Comparison of ENCODE assay signal across 12 cellular contexts in genomic region chr10:30818010-30818660, GRCh38.
DNase-seq lines count a peak whose midpoint lies in the region; ATAC-seq, FAIRE-seq and TF ChIP-seq lines count a peak whose summit lies in the region.
"Had no signal": no experiment of that assay in that cellular context is flagged by ENCODE, and none has a peak within 500 bp of the region (broad histone marks: within the 10 kb centered on the region; RNA-seq: fewer than 3 reads in every experiment).

No MANE protein-coding gene starts in this region.

- H2BK20ac ChIP-seq in H1 (ENCODE audit: low read length), result no peak overlapping the region

- H4K20me1 ChIP-seq in H1 (replicated peaks in 1 of 2; ENCODE audit: control insufficient read depth in 1 of 2, insufficient read depth in 2 of 2, low read length in 2 of 2), result no peaks in the 10 kb centered on the region

- H3K4me3 ChIP-seq in AG04450 (ENCODE audit: low read depth, low read length) (no peak overlapping the region), H1 (ENCODE audit: extremely low read depth in 1 of 4, insufficient read depth in 2 of 4, low read depth in 3 of 4, low read length in 4 of 4) (no peak overlapping the region)

- H3K27ac ChIP-seq in AG04450 (ENCODE audit: low read depth, low read length), result peak overlapping the region; percentile 98
- H3K27ac ChIP-seq in H1 (ENCODE audit: low read depth, low read length), result no peak overlapping the region
- H3K27ac ChIP-seq: RWPE1 had no signal

- WGBS in H1 (ENCODE audit: extremely low coverage in 1 of 2, insufficient coverage in 1 of 2, insufficient read length in 1 of 2, insufficient replicate concordance in 2 of 2, low coverage in 1 of 2, low lambda C conversion rate in 2 of 2, missing lambda C conversion rate in 1 of 2), 2 experiments, result 95% methylated on average over 10 of the region's 12 CpGs; no CpG with 5 or more reads in 1 of the 2 experiments

- H3K9me3 ChIP-seq in AG04450 (ENCODE audit: control insufficient read depth, insufficient read depth, low read length), result peaks cover 3% of the 10 kb centered on the region; the same call in 1 of the 2 replicates
- H3K9me3 ChIP-seq in H1 (ENCODE audit: insufficient read depth in 2 of 2, low read depth in 1 of 2, low read length in 1 of 2), result no peaks in the 10 kb centered on the region
- H3K9me3 ChIP-seq: gastrocnemius medialis had no signal

- no peak overlapping the region for H4K5ac ChIP-seq in H1 (ENCODE audit: insufficient read length, low read depth, low read length)

- DNase-seq in AG04450 (ENCODE audit: low read depth, low spot score), result no peak
- DNase-seq in HK-2 (ENCODE audit: unreplicated experiment), result peak; percentile 66
- no peak for DNase-seq in H1 (ENCODE audit: low read depth in 1 of 2, low spot score in 2 of 2)
- DNase-seq in mesenteric fat pad (ENCODE audit: low spot score), result peak; percentile 89
- no peak for DNase-seq in HFFc6
- DNase-seq in DMS 273 treated with DMSO at 0.1 percent for 48 hours (lab: John Stamatoyannopoulos, UW), result no peak
- DNase-seq in NCI-H1092 (lab: John Stamatoyannopoulos, UW), result no peak
- DNase-seq: activated T-cell treated with anti-CD3 and anti-CD28 coated beads, Interleukin-2, amount 50 U/mL, for 4 hours had no signal

- no peaks in the 10 kb centered on the region for H3K36me3 Mint-ChIP-seq in HFFc6 (ENCODE audit: low read depth)

- H3K9ac ChIP-seq in H1 (replicated peaks in 1 of 4; ENCODE audit: extremely low read depth in 1 of 4, low read depth in 3 of 4, low read length in 3 of 4), result no peak overlapping the region

- TF ChIP-seq POLR2A in H1 (IDR thresholded peaks at IDR 0.05; ENCODE audit: control extremely low read depth in 1 of 2, low read depth in 2 of 2, low read length in 2 of 2), result no peak

- no peak overlapping the region for H2BK120ac ChIP-seq in H1 (replicated peaks; ENCODE audit: low read depth, low read length)

- no peak overlapping the region for H2BK15ac ChIP-seq in H1 (ENCODE audit: low read length)

- no peak for FAIRE-seq in H1 (lab: Jason Lieb, UNC)

- no peak for ATAC-seq in GM21737 (IDR thresholded peaks at IDR 0.05; ENCODE audit: unreplicated experiment)
- ATAC-seq: activated T-cell treated with anti-CD3 and anti-CD28 coated beads, Interleukin-2, amount 50 U/mL, for 4 hours had no signal

- H3K56ac ChIP-seq in H1 (replicated peaks; ENCODE audit: insufficient read length, low read depth, low read length), result no peak overlapping the region

- H3K4me1 Mint-ChIP-seq in HFFc6 (ENCODE audit: low read depth), result peaks cover 65% of the 10 kb centered on the region
- H3K4me1 Mint-ChIP-seq: B cell had no signal

- H2AFZ ChIP-seq in H1 (ENCODE audit: low read length), result no peak overlapping the region

- no peak overlapping the region for H3K27ac Mint-ChIP-seq in HFFc6
- H3K27ac Mint-ChIP-seq: B cell had no signal

- H3K79me1 ChIP-seq in H1 (ENCODE audit: low read depth, low read length), result no peaks in the 10 kb centered on the region

- H3K4me3 Mint-ChIP-seq in HFFc6, result no peak overlapping the region
- H3K4me3 Mint-ChIP-seq: activated T-cell treated with anti-CD3 and anti-CD28 coated beads, Interleukin-2, amount 50 U/mL, for 4 hours; B cell had no signal

- TF ChIP-seq CTCF in AG04450 (IDR thresholded peaks at IDR 0.05; ENCODE audit: low read depth, low read length) (no peak), H1 (IDR thresholded peaks at IDR 0.05; ENCODE audit: control extremely low read depth in 1 of 3, insufficient read depth in 1 of 3, low read depth in 1 of 3, low read length in 3 of 3) (no peak), HFFc6 (IDR thresholded peaks at IDR 0.05) (no peak)

- no peak for TF ChIP-seq RAD21 in H1 (IDR thresholded peaks at IDR 0.05 in 1 of 2, conservative IDR thresholded peaks at IDR 0.05 in 1 of 2; ENCODE audit: low read depth in 2 of 2, low read length in 2 of 2)

- no peak overlapping the region for H3K14ac ChIP-seq in H1 (ENCODE audit: insufficient read length)

- no peaks in the 10 kb centered on the region for H3K4me1 ChIP-seq in H1 (replicated peaks in 1 of 4; ENCODE audit: control insufficient read depth in 3 of 4, insufficient read depth in 4 of 4, low read length in 3 of 4)

- no peak overlapping the region for H3K23ac ChIP-seq in H1 (ENCODE audit: insufficient read length)

- H3K27me3 ChIP-seq in AG04450 (ENCODE audit: control insufficient read depth, insufficient read depth, low read length) (no peaks in the 10 kb centered on the region), H1 (replicated peaks in 1 of 4; ENCODE audit: control insufficient read depth in 3 of 4, extremely low read depth in 1 of 4, insufficient read depth in 3 of 4, low read length in 3 of 4) (no peaks in the 10 kb centered on the region; a peak in 2 of 7 replicates)
- H3K27me3 ChIP-seq: gastrocnemius medialis had no signal

- no peak for TF ChIP-seq EP300 in H1 (IDR thresholded peaks at IDR 0.05; ENCODE audit: borderline replicate concordance in 1 of 2, low read depth in 2 of 2, low read length in 2 of 2)

- no peaks in the 10 kb centered on the region for H3K9me3 Mint-ChIP-seq in HFFc6
- H3K9me3 Mint-ChIP-seq: activated T-cell treated with anti-CD3 and anti-CD28 coated beads, Interleukin-2, amount 50 U/mL, for 4 hours had no signal

- H2BK12ac ChIP-seq in H1 (ENCODE audit: low read depth, low read length), result no peak overlapping the region

- POLR2A ChIA-PET in AG04450 (lab: Yijun Ruan, JAX) (no interaction called here), H1 (lab: Charles Lee; ENCODE audit: partially characterized antibody) (interaction anchor here (0.9 kb wide), 1 partner anchor 41 kb away, joined by 3 read pairs; no protein-coding TSS in a partner anchor)

- CTCF ChIA-PET in AG04450 (lab: Charles Lee), result no interaction called here
- CTCF ChIA-PET in H1 (lab: Charles Lee; ENCODE audit: partially characterized antibody), result interaction anchor here (1.1 to 2.1 kb wide), 4 partner anchors 8 to 32 kb away, joined by 3 to 6 read pairs (median 3); no protein-coding TSS in a partner anchor

- H4K91ac ChIP-seq in H1 (replicated peaks; ENCODE audit: insufficient read length, low read length), result no peak overlapping the region

- no peak overlapping the region for H3K4ac ChIP-seq in H1 (replicated peaks; ENCODE audit: insufficient read length, low read depth, low read length)

- no peak overlapping the region for H3K4me2 ChIP-seq in H1 (ENCODE audit: insufficient read depth in 1 of 2, low read depth in 2 of 2, low read length in 2 of 2)

- H4K8ac ChIP-seq in H1 (ENCODE audit: extremely low read depth, insufficient read depth, low read length), result peak overlapping the region; percentile 48; the same call in 1 of the 2 replicates

- H3K36me3 ChIP-seq in H1 (ENCODE audit: control insufficient read depth in 2 of 4, insufficient read depth in 4 of 4, low read length in 3 of 4), result no peaks in the 10 kb centered on the region
- H3K36me3 ChIP-seq: gastrocnemius medialis had no signal

- 0 out of 2 replicates have a peak overlapping the region, but pooled peaks have one; percentile 5 for H2BK5ac ChIP-seq in H1 (ENCODE audit: low read depth, low read length)

- H3K23me2 ChIP-seq in H1 (ENCODE audit: low read depth, low read length), result no peaks in the 10 kb centered on the region; the same call in 1 of the 2 replicates

- H2AK5ac ChIP-seq in H1 (ENCODE audit: low read depth, low read length), result no peak overlapping the region

- H3K18ac ChIP-seq in H1 (ENCODE audit: extremely low read depth, low read length), result no peak overlapping the region

- peaks cover 2% of the 10 kb centered on the region; the same call in 1 of the 2 replicates for H3K27me3 Mint-ChIP-seq in HFFc6 (ENCODE audit: insufficient read depth)

- no peaks in the 10 kb centered on the region for H3K79me2 ChIP-seq in H1 (ENCODE audit: control insufficient read depth in 1 of 2, insufficient read depth in 2 of 2, low read length in 2 of 2)

TF ChIP-seq in H1, 55 proteins besides CTCF, POLR2A, EP300 and RAD21:
- no peak for TF ChIP-seq ASH2L (IDR thresholded peaks at IDR 0.05; ENCODE audit: low read length)
- TF ChIP-seq, protein P1, sequence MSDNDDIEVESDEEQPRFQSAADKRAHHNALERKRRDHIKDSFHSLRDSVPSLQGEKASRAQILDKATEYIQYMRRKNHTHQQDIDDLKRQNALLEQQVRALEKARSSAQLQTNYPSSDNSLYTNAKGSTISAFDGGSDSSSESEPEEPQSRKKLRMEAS (IDR thresholded peaks at IDR 0.05), result no peak

Comparison
In these comparisons a context has a peak if more than half of its experiments do, and no peak if none do; other contexts are left out.
1. DNase-seq: peak in HK-2 (single experiment) and mesenteric fat pad (single experiment); none in AG04450 (single experiment), H1 (0 of 2), HFFc6 (single experiment), DMS 273 treated with DMSO at 0.1 percent for 48 hours (single experiment) and NCI-H1092 (single experiment).